ENCODE assay signal across 2 cellular contexts in the genomic region with DNA sequence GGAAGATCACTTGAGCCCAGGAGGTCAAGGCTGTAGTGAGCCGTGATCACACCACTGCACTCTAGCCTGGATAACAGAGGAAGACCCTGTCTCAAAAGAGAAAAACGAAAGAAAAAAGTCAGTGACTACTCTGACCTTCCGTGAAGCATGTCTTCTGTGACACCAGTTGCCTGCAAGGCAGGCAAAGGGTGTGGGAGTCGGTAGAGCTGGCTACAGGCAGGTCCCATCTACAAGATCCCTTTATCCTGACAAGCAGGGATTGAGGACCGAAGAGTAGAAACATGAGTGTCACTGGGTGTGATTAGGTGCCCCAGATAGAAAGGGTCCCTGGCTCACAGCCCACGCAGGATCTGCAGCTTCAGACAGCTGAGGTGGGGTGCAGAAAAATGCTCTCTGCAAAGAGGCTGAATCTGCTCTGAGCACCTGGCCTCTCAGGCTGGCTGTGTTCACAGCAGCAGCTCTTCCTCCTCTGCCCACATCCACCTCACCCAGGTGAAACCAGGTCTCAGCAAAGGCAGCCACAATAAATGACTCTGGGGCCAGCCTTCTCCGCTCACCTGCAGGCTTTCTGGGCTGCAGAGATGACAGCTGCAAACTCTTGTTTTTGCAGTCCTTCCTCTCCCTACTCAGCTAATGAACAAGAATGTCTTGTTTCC.
TF ChIP-seq lines count a peak whose summit lies in the region.

No MANE protein-coding gene starts in this region.

TF ChIP-seq in HepG2, 621 proteins besides CTCF, POLR2A, EP300 and RAD21 (continues in another document):
- TF ChIP-seq ZNF251 (CRISPR knock-in tag; IDR thresholded peaks at IDR 0.05) = no peak
- TF ChIP-seq ZNF770 (CRISPR knock-in tag; IDR thresholded peaks at IDR 0.05) = no peak
- TF ChIP-seq ZNF17 (CRISPR knock-in tag; IDR thresholded peaks at IDR 0.05) = no peak
- no peak for TF ChIP-seq GTF2F1 (IDR thresholded peaks at IDR 0.05; ENCODE audit: low read length)
- TF ChIP-seq CERS6 (CRISPR knock-in tag; IDR thresholded peaks at IDR 0.05) = no peak
- no peak for TF ChIP-seq ATF1 (CRISPR knock-in tag; IDR thresholded peaks at IDR 0.05)
- TF ChIP-seq, protein P1, sequence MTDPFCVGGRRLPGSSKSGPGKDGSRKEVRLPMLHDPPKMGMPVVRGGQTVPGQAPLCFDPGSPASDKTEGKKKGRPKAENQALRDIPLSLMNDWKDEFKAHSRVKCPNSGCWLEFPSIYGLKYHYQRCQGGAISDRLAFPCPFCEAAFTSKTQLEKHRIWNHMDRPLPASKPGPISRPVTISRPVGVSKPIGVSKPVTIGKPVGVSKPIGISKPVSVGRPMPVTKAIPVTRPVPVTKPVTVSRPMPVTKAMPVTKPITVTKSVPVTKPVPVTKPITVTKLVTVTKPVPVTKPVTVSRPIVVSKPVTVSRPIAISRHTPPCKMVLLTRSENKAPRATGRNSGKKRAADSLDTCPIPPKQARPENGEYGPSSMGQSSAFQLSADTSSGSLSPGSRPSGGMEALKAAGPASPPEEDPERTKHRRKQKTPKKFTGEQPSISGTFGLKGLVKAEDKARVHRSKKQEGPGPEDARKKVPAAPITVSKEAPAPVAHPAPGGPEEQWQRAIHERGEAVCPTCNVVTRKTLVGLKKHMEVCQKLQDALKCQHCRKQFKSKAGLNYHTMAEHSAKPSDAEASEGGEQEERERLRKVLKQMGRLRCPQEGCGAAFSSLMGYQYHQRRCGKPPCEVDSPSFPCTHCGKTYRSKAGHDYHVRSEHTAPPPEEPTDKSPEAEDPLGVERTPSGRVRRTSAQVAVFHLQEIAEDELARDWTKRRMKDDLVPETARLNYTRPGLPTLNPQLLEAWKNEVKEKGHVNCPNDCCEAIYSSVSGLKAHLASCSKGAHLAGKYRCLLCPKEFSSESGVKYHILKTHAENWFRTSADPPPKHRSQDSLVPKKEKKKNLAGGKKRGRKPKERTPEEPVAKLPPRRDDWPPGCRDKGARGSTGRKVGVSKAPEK (CRISPR knock-in tag; IDR thresholded peaks at IDR 0.05; ENCODE audit: borderline replicate concordance) = no peak
- no peak for TF ChIP-seq MYPOP (CRISPR knock-in tag; IDR thresholded peaks at IDR 0.05)
- no peak for TF ChIP-seq ZKSCAN5 (CRISPR knock-in tag; IDR thresholded peaks at IDR 0.05)
- TF ChIP-seq, protein P2, sequence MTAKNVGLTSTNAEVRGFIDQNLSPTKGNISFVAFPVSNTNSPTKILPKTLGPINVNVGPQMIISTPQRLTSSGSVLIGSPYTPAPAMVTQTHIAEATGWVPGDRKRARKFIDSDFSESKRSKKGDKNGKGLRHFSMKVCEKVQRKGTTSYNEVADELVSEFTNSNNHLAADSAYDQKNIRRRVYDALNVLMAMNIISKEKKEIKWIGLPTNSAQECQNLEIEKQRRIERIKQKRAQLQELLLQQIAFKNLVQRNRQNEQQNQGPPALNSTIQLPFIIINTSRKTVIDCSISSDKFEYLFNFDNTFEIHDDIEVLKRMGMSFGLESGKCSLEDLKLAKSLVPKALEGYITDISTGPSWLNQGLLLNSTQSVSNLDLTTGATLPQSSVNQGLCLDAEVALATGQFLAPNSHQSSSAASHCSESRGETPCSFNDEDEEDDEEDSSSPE (CRISPR knock-in tag; IDR thresholded peaks at IDR 0.05) = no peak
- TF ChIP-seq, protein P3, sequence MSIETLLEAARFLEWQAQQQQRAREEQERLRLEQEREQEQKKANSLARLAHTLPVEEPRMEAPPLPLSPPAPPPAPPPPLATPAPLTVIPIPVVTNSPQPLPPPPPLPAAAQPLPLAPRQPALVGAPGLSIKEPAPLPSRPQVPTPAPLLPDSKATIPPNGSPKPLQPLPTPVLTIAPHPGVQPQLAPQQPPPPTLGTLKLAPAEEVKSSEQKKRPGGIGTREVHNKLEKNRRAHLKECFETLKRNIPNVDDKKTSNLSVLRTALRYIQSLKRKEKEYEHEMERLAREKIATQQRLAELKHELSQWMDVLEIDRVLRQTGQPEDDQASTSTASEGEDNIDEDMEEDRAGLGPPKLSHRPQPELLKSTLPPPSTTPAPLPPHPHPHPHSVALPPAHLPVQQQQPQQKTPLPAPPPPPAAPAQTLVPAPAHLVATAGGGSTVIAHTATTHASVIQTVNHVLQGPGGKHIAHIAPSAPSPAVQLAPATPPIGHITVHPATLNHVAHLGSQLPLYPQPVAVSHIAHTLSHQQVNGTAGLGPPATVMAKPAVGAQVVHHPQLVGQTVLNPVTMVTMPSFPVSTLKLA (IDR thresholded peaks at IDR 0.05) = no peak
- no peak for TF ChIP-seq ZNF704 (CRISPR knock-in tag; IDR thresholded peaks at IDR 0.05; ENCODE audit: borderline replicate concordance)
- TF ChIP-seq NR2F2 (IDR thresholded peaks at IDR 0.05; ENCODE audit: borderline replicate concordance, low read depth) = no peak

TF ChIP-seq in SK-N-SH, 30 proteins besides CTCF, POLR2A, EP300 and RAD21:
- TF ChIP-seq, protein P4, sequence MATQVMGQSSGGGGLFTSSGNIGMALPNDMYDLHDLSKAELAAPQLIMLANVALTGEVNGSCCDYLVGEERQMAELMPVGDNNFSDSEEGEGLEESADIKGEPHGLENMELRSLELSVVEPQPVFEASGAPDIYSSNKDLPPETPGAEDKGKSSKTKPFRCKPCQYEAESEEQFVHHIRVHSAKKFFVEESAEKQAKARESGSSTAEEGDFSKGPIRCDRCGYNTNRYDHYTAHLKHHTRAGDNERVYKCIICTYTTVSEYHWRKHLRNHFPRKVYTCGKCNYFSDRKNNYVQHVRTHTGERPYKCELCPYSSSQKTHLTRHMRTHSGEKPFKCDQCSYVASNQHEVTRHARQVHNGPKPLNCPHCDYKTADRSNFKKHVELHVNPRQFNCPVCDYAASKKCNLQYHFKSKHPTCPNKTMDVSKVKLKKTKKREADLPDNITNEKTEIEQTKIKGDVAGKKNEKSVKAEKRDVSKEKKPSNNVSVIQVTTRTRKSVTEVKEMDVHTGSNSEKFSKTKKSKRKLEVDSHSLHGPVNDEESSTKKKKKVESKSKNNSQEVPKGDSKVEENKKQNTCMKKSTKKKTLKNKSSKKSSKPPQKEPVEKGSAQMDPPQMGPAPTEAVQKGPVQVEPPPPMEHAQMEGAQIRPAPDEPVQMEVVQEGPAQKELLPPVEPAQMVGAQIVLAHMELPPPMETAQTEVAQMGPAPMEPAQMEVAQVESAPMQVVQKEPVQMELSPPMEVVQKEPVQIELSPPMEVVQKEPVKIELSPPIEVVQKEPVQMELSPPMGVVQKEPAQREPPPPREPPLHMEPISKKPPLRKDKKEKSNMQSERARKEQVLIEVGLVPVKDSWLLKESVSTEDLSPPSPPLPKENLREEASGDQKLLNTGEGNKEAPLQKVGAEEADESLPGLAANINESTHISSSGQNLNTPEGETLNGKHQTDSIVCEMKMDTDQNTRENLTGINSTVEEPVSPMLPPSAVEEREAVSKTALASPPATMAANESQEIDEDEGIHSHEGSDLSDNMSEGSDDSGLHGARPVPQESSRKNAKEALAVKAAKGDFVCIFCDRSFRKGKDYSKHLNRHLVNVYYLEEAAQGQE (IDR thresholded peaks at IDR 0.05; ENCODE audit: low read depth, low read length) = no peak
- TF ChIP-seq JUND (IDR thresholded peaks at IDR 0.05) = no peak
- TF ChIP-seq MXI1 (IDR thresholded peaks at IDR 0.05; ENCODE audit: low read depth, low read length) = no peak
- no peak for TF ChIP-seq TCF12 (IDR thresholded peaks at IDR 0.05)
- TF ChIP-seq USF2 (IDR thresholded peaks at IDR 0.05; ENCODE audit: borderline replicate concordance, low read depth, low read length) = no peak
- no peak for TF ChIP-seq SMC3 (IDR thresholded peaks at IDR 0.05; ENCODE audit: low read depth, low read length)
- no peak for TF ChIP-seq ELF1 (IDR thresholded peaks at IDR 0.05)
- no peak for TF ChIP-seq GABPA (IDR thresholded peaks at IDR 0.05; ENCODE audit: low read depth)
- no peak for TF ChIP-seq NFIC (IDR thresholded peaks at IDR 0.05; ENCODE audit: borderline replicate concordance)
- TF ChIP-seq TEAD4 (IDR thresholded peaks at IDR 0.05; ENCODE audit: borderline replicate concordance, insufficient read depth) = no peak
